In genomic region chr2:21123473-21124393, GRCh38 we compare ENCODE assay signal across 1 cellular context.
TF ChIP-seq lines count a peak whose summit lies in the region.

TDRD15 (plus strand) TSS chr2:21123968; CDS start chr2:21137468, 13,500 bp downstream.

TF ChIP-seq in HepG2, 621 proteins besides CTCF, POLR2A, EP300 and RAD21 (continued from another document):
- TF ChIP-seq ZNF687 (CRISPR knock-in tag; IDR thresholded peaks at IDR 0.05), result peak; percentile 18; the same call in 1 of the 2 replicates
